1 cellular context compared by ENCODE assay signal in genomic region chr2:188693771-188694170, GRCh38.
TF ChIP-seq lines count a peak whose summit lies in the region.

No MANE protein-coding gene starts in this region.

TF ChIP-seq in WTC11, 78 proteins besides CTCF, POLR2A, EP300 and RAD21 (continued from another document):
- TF ChIP-seq, protein P1, sequence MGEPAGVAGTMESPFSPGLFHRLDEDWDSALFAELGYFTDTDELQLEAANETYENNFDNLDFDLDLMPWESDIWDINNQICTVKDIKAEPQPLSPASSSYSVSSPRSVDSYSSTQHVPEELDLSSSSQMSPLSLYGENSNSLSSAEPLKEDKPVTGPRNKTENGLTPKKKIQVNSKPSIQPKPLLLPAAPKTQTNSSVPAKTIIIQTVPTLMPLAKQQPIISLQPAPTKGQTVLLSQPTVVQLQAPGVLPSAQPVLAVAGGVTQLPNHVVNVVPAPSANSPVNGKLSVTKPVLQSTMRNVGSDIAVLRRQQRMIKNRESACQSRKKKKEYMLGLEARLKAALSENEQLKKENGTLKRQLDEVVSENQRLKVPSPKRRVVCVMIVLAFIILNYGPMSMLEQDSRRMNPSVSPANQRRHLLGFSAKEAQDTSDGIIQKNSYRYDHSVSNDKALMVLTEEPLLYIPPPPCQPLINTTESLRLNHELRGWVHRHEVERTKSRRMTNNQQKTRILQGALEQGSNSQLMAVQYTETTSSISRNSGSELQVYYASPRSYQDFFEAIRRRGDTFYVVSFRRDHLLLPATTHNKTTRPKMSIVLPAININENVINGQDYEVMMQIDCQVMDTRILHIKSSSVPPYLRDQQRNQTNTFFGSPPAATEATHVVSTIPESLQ (CRISPR knock-in tag; IDR thresholded peaks at IDR 0.05) = no peak
